Comparison of ENCODE assay signal across 8 cellular contexts in genomic region chr12:12725956-12726542, GRCh38. TPM values are rescaled to one million over a fixed set of nuclear protein-coding genes. Genes with fewer than 3 reads are reported as not detected.
DNase-seq lines count a peak whose midpoint lies in the region; ATAC-seq, FAIRE-seq and TF ChIP-seq lines count a peak whose summit lies in the region.

No MANE protein-coding gene starts in this region.

- ATAC-seq in HG03025 (IDR thresholded peaks at IDR 0.05; ENCODE audit: low FRiP score, unreplicated experiment) (no peak), HG02642 (IDR thresholded peaks at IDR 0.05; ENCODE audit: poor library complexity, unreplicated experiment) (no peak)
- no peak for ATAC-seq in activated CD4-positive, CD25-positive, alpha-beta regulatory T cell treated with anti-CD3 and anti-CD28 coated beads, Interleukin-2, amount 50 U/mL, for 24 hours

- peak; percentile 87; the same call in 1 of the 2 replicates for TF ChIP-seq POLR2A in Raji (IDR thresholded peaks at IDR 0.05; ENCODE audit: insufficient read depth, low read depth, low read length)

- DNase-seq in GM19239 (ENCODE audit: insufficient read length, low spot score) = no peak
- DNase-seq in fibroblast of the aortic adventitia (ENCODE audit: low read depth) = no peak
- no peak for DNase-seq in skeletal muscle cell (ENCODE audit: low read depth)
- DNase-seq in stimulated activated CD8-positive, alpha-beta memory T cell treated with anti-CD3 and anti-CD28 coated beads, Interleukin-4, amount 100 ng/mL, for 48 hours = no peak

- no peak for TF ChIP-seq CTCF in fibroblast of the aortic adventitia (IDR thresholded peaks at IDR 0.05; ENCODE audit: insufficient read depth, low read length)

- H3K4me3 ChIP-seq in fibroblast of the aortic adventitia (ENCODE audit: low read depth, low read length) (peak overlapping the region; percentile 87), skeletal muscle cell (ENCODE audit: low read depth, low read length) (peak overlapping the region; percentile 75)

- FAIRE-seq in GM19239 (lab: Jason Lieb, UNC) = peak; percentile 8

RNA-seq across cellular contexts. Expression of gene CDKN1B, which starts 8.9 kb away (rescaled TPM):
- 28.4 and 41.2 TPM in 2 replicates for total RNA-seq in fibroblast of the aortic adventitia (ENCODE audit: low replicate concordance)

RNA-seq across cellular contexts. Expression of gene GPR19, which starts 30.1 kb away (rescaled TPM):
- 1.2 and 2.4 TPM in 2 replicates for total RNA-seq in fibroblast of the aortic adventitia (ENCODE audit: low replicate concordance)

RNA-seq across cellular contexts. Expression of gene APOLD1, which starts 59.4 kb away (rescaled TPM):
- total RNA-seq in fibroblast of the aortic adventitia (ENCODE audit: low replicate concordance) = 3.6 and 9.2 TPM in 2 replicates
